12 cellular contexts compared by ENCODE assay signal in genomic region chr15:29740692-29741311, GRCh38.
A peak's percentile ranks its signal among the peaks of the same experiment; 100 is the strongest.
DNase-seq lines count a peak whose midpoint lies in the region; ATAC-seq and TF ChIP-seq lines count a peak whose summit lies in the region.
"Had no signal": no experiment of that assay in that cellular context is flagged by ENCODE, and none has a peak within 500 bp of the region (broad histone marks: within the 10 kb centered on the region; RNA-seq: fewer than 3 reads in every experiment).

No MANE protein-coding gene starts in this region.

- no peak overlapping the region for H3K27ac ChIP-seq in brain microvascular endothelial cell
- no peak overlapping the region for H3K27ac ChIP-seq in parathyroid adenoma

- H3F3A ChIP-seq in Loucy (ENCODE audit: low read depth): no peaks in the 10 kb centered on the region

- H3K4me3 ChIP-seq in Loucy (ENCODE audit: low read length, poor library complexity, severe bottlenecking): no peak overlapping the region
- no peak overlapping the region for H3K4me3 ChIP-seq in brain microvascular endothelial cell (ENCODE audit: low read depth, low read length)
- H3K4me3 ChIP-seq in parathyroid adenoma (ENCODE audit: low read depth, low read length): no peak overlapping the region

- no peak overlapping the region for H2AFZ ChIP-seq in Loucy (ENCODE audit: low read length)
- H2AFZ ChIP-seq in parathyroid adenoma: no peak overlapping the region

- ATAC-seq in HG02763 (IDR thresholded peaks at IDR 0.05; ENCODE audit: unreplicated experiment): no peak

- H3K4me1 ChIP-seq in Loucy (ENCODE audit: insufficient read depth, low read length, poor library complexity, severe bottlenecking) (no peaks in the 10 kb centered on the region), parathyroid adenoma (no peaks in the 10 kb centered on the region)

- no peaks in the 10 kb centered on the region for H3K27me3 ChIP-seq in Loucy (ENCODE audit: insufficient read depth, low read length, poor library complexity, severe bottlenecking)
- no peaks in the 10 kb centered on the region for H3K27me3 ChIP-seq in brain microvascular endothelial cell (replicated peaks)
- H3K27me3 ChIP-seq in parathyroid adenoma (ENCODE audit: control insufficient read depth, insufficient read depth, low read length): no peaks in the 10 kb centered on the region

- H3K9me3 ChIP-seq in Loucy (ENCODE audit: insufficient read depth, low read depth, low read length): no peaks in the 10 kb centered on the region
- H3K9me3 ChIP-seq in parathyroid adenoma (ENCODE audit: control insufficient read depth, low read length): no peaks in the 10 kb centered on the region

- H4K20me1 ChIP-seq in Loucy (ENCODE audit: insufficient read depth, low read length, poor library complexity, severe bottlenecking): no peaks in the 10 kb centered on the region

- DNase-seq in NCI-H524 (lab: John Stamatoyannopoulos, UW): peak; percentile 22 to 64
- no peak for DNase-seq in NCI-H524 treated with DMSO at 0.1 percent for 48 hours (lab: John Stamatoyannopoulos, UW)
- DNase-seq in brain microvascular endothelial cell: no peak
- DNase-seq in activated T-cell treated with anti-CD3 and anti-CD28 coated beads, Interleukin-2, amount 50 U/mL, for 48 hours: no peak
- DNase-seq in stimulated activated CD4-positive, alpha-beta T cell treated with anti-CD3 and anti-CD28 coated beads, Interleukin-2, amount 100 ng/mL, for 24 hours: no peak
- DNase-seq: aorta; kidney glomerular epithelial cell; nucleus accumbens; stimulated activated CD4-positive, alpha-beta T cell treated with anti-CD3 and anti-CD28 coated beads, Interleukin-4, amount 100 ng/mL, for 24 hours had no signal

- H3K36me3 ChIP-seq in Loucy (ENCODE audit: insufficient read depth, low read length) (no peaks in the 10 kb centered on the region), brain microvascular endothelial cell (replicated peaks) (peaks cover 22% of the 10 kb centered on the region), parathyroid adenoma (ENCODE audit: control insufficient read depth, insufficient read depth, low read length) (no peaks in the 10 kb centered on the region)

- H3K79me2 ChIP-seq in Loucy (ENCODE audit: insufficient read depth, low read length) (no peaks in the 10 kb centered on the region), parathyroid adenoma (no peaks in the 10 kb centered on the region)

- TF ChIP-seq CTCF in Loucy (conservative IDR thresholded peaks at IDR 0.05; ENCODE audit: low read length): peak; percentile 65
- peak; percentile 49 for TF ChIP-seq CTCF in brain microvascular endothelial cell (IDR thresholded peaks at IDR 0.05; ENCODE audit: low read depth, low read length, missing control alignments)
- peak; percentile 13 for TF ChIP-seq CTCF in parathyroid adenoma (IDR thresholded peaks at IDR 0.05)

- no peak overlapping the region for H3K9ac ChIP-seq in Loucy (ENCODE audit: low read depth, low read length, poor library complexity, severe bottlenecking)
- H3K9ac ChIP-seq in parathyroid adenoma: no peak overlapping the region

- H3K4me2 ChIP-seq in Loucy (ENCODE audit: low read depth, low read length, poor library complexity, severe bottlenecking) (no peak overlapping the region), parathyroid adenoma (ENCODE audit: low read length) (no peak overlapping the region)

- no peaks in the 10 kb centered on the region for H3K9me2 ChIP-seq in Loucy (replicated peaks; ENCODE audit: low read depth, low read length)

- in situ Hi-C loops in brain microvascular endothelial cell (cut with HindIII; ENCODE audit: low pct_ligation_motif_present, low sequenced_read_pairs): no loop called here

Comparison
In these comparisons a context has a peak if more than half of its experiments do, and no peak if none do; other contexts are left out.
1. DNase-seq: peak in NCI-H524 (2 of 2); none in NCI-H524 treated with DMSO at 0.1 percent for 48 hours (single experiment), brain microvascular endothelial cell (single experiment), activated T-cell treated with anti-CD3 and anti-CD28 coated beads, Interleukin-2, amount 50 U/mL, for 48 hours (0 of 2) and stimulated activated CD4-positive, alpha-beta T cell treated with anti-CD3 and anti-CD28 coated beads, Interleukin-2, amount 100 ng/mL, for 24 hours (0 of 2).
2. CTCF ChIP-seq: peak in every context shown above with its lines; median percentile 65 in Loucy; 49 in brain microvascular endothelial cell; 13 in parathyroid adenoma.